Comparison of ENCODE assay signal across 20 cellular contexts in the genomic region with DNA sequence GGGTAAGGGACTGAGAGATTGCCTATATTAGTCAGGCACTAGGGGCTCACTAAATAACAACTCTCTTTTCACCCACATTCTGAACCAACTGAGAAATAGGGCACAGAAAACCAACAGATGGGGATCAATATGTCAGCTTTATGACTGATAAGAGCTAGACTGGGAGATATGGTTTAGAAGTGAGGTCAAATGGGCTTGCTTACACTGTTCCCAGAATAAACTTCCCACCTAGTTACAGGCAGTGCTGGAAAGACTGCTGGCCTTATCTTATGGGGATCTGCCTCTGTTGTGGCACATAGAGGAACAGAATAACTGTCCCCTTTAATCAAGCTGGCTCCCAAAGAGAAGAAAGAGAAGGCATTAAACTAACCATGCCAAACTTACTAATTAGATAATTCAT.
"Had no signal": no experiment of that assay in that cellular context is flagged by ENCODE, and none has a peak within 500 bp of the region (broad histone marks: within the 10 kb centered on the region; RNA-seq: fewer than 3 reads in every experiment).

No MANE protein-coding gene starts in this region.

- H3K4me1 ChIP-seq: colonic mucosa, esophagus squamous epithelium, upper lobe of right lung had no signal

- H3K27me3 ChIP-seq: body of pancreas, colonic mucosa, esophagus squamous epithelium, neural progenitor cell, ovary, upper lobe of right lung had no signal

- H3K9me3 Mint-ChIP-seq: activated CD4-positive, alpha-beta T cell treated with anti-CD3 and anti-CD28 coated beads, Interleukin-2, amount 10 ng/mL, durations not matched to agents 7 days and 5 days; neural progenitor cell had no signal

- H3K9ac ChIP-seq: neural progenitor cell had no signal

- H3K27ac ChIP-seq: body of pancreas, colonic mucosa, esophagus squamous epithelium, left ventricle myocardium inferior, neural progenitor cell, ovary, thoracic aorta, upper lobe of right lung had no signal

- H3K4me3 ChIP-seq: body of pancreas, colonic mucosa, esophagus squamous epithelium, left ventricle myocardium inferior, neural progenitor cell, ovary, thoracic aorta, upper lobe of right lung had no signal

- H3K27ac Mint-ChIP-seq: activated CD4-positive, alpha-beta T cell treated with anti-CD3 and anti-CD28 coated beads, Interleukin-2, amount 10 ng/mL, durations not matched to agents 7 days and 5 days; activated naive CD8-positive, alpha-beta T cell; neural progenitor cell had no signal

- H3K4me1 Mint-ChIP-seq: neural progenitor cell had no signal

- H3K4me2 ChIP-seq: neural progenitor cell had no signal

- H2AFZ ChIP-seq: neural progenitor cell had no signal

- H3K36me3 ChIP-seq: colonic mucosa, esophagus squamous epithelium, left ventricle myocardium inferior, neural progenitor cell, ovary, thoracic aorta, upper lobe of right lung had no signal

- ATAC-seq: body of pancreas, upper lobe of right lung had no signal

- DNase-seq: activated CD4-positive, alpha-beta T cell treated with anti-CD3 and anti-CD28 coated beads, Interleukin-2, amount 10 ng/mL, durations not matched to agents 7 days and 5 days; activated CD8-positive, alpha-beta memory T cell treated with anti-CD3 and anti-CD28 coated beads for 24 hours; activated gamma-delta T cell treated with Interleukin-2 at 50 U/mL for 16 hours; amniotic stem cell; body of pancreas; central memory CD4-positive, alpha-beta T cell; colonic mucosa; effector CD4-positive, alpha-beta T cell; esophagus squamous epithelium; foreskin fibroblast; hypothalamus; kidney; left ventricle myocardium inferior; ovary; stimulated activated CD4-positive, alpha-beta T cell treated with anti-CD3 and anti-CD28 coated beads, Interleukin-1b, Interleukin-23, amount 100 ng/mL, for 48 hours; T-helper 2 cell; upper lobe of right lung had no signal

- H3K9me3 ChIP-seq: body of pancreas, colonic mucosa, esophagus squamous epithelium, left ventricle myocardium inferior, ovary, thoracic aorta, upper lobe of right lung had no signal

- H3K4me3 Mint-ChIP-seq: activated CD4-positive, alpha-beta T cell treated with anti-CD3 and anti-CD28 coated beads, Interleukin-2, amount 10 ng/mL, durations not matched to agents 7 days and 5 days; activated naive CD8-positive, alpha-beta T cell; neural progenitor cell had no signal

- H3K27me3 Mint-ChIP-seq: activated CD4-positive, alpha-beta T cell treated with anti-CD3 and anti-CD28 coated beads, Interleukin-2, amount 10 ng/mL, durations not matched to agents 7 days and 5 days; activated naive CD8-positive, alpha-beta T cell had no signal

- H3K36me3 Mint-ChIP-seq: activated naive CD8-positive, alpha-beta T cell; neural progenitor cell had no signal
